8 cellular contexts compared by ENCODE assay signal in genomic region chr1:28506907-28507246, GRCh38. TPM values are rescaled to one million over a fixed set of nuclear protein-coding genes. Genes with fewer than 3 reads are reported as not detected.
DNase-seq lines count a peak whose midpoint lies in the region; ATAC-seq and TF ChIP-seq lines count a peak whose summit lies in the region.

No MANE protein-coding gene starts in this region.

- H3K79me2 ChIP-seq in HCT116 (ENCODE audit: insufficient read depth, low read length), result peaks cover 40% of the 10 kb centered on the region
- peaks cover 32% of the 10 kb centered on the region for H3K79me2 ChIP-seq in smooth muscle cell (ENCODE audit: low read depth)

- peak; percentile 27 for TF ChIP-seq POLR2A in HCT116 (IDR thresholded peaks at IDR 0.05; ENCODE audit: borderline replicate concordance, extremely low read depth, insufficient read depth, insufficient read length)

- under 1% methylated on average over 14 of the region's 14 CpGs for WGBS in smooth muscle cell (ENCODE audit: low lambda C conversion rate)

- H3K27me3 ChIP-seq in HCT116 (ENCODE audit: insufficient read depth, low read length), result no peaks in the 10 kb centered on the region
- H3K27me3 ChIP-seq in smooth muscle cell (ENCODE audit: low read depth), result no peaks in the 10 kb centered on the region

- H2AFZ ChIP-seq in HCT116 (ENCODE audit: low read depth, low read length, poor library complexity, severe bottlenecking), result no peak overlapping the region
- no peak overlapping the region for H2AFZ ChIP-seq in smooth muscle cell (ENCODE audit: low read depth)

- H3K4me3 Mint-ChIP-seq in T-helper 2 cell treated with Interferon-gamma antibody and Interleukin-4, amounts not matched to agents 5 μg/mL and 100 μg/mL, for 36 hours, result peak overlapping the region; percentile 98
- H3K4me3 Mint-ChIP-seq in glutamatergic neuron (ENCODE audit: unreplicated experiment), result peak overlapping the region; percentile 96

- no peaks in the 10 kb centered on the region for H3K9me3 ChIP-seq in HCT116 (ENCODE audit: control insufficient read depth in 1 of 2, insufficient read depth in 1 of 2, low read depth in 1 of 2, low read length in 2 of 2)
- H3K9me3 ChIP-seq in smooth muscle cell (replicated peaks; ENCODE audit: low read depth), result no peaks in the 10 kb centered on the region

- TF ChIP-seq CTCF in HCT116 (IDR thresholded peaks at IDR 0.05 in 2 of 3, conservative IDR thresholded peaks at IDR 0.05 in 1 of 3; ENCODE audit: borderline replicate concordance in 1 of 3, insufficient read depth in 1 of 3, low read depth in 2 of 3, low read length in 2 of 3) (no peak), glutamatergic neuron (IDR thresholded peaks at IDR 0.05; ENCODE audit: partially characterized antibody, unreplicated experiment) (no peak), smooth muscle cell (IDR thresholded peaks at IDR 0.05; ENCODE audit: borderline replicate concordance, insufficient read depth, poor library complexity, severe bottlenecking) (no peak)

- peak overlapping the region; percentile 95 for H3K27ac Mint-ChIP-seq in T-helper 2 cell treated with Interferon-gamma antibody and Interleukin-4, amounts not matched to agents 5 μg/mL and 100 μg/mL, for 36 hours
- H3K27ac Mint-ChIP-seq in glutamatergic neuron (ENCODE audit: unreplicated experiment), result peak overlapping the region; percentile 90

- intact Hi-C loops in HCT116 (cut with micrococcal nuclease), result loop anchor here (5.0 kb wide), 2 partner anchors 230 to 260 kb away; partner anchors contain the start of gene YTHDF2

- peaks cover 3% of the 10 kb centered on the region for H3K27me3 Mint-ChIP-seq in T-helper 2 cell treated with Interferon-gamma antibody and Interleukin-4, amounts not matched to agents 5 μg/mL and 100 μg/mL, for 36 hours (ENCODE audit: low read depth)
- H3K27me3 Mint-ChIP-seq in glutamatergic neuron (ENCODE audit: unreplicated experiment), result peaks cover 4% of the 10 kb centered on the region

- BruUV-seq in HCT116 (replicated peaks; lab: Mats Ljungman, UMichigan), result no TSS peak

- H3K36me3 ChIP-seq in HCT116 (ENCODE audit: control insufficient read depth in 1 of 2, insufficient read depth in 2 of 2, low read length in 2 of 2), result peaks cover 21 to 36% of the 10 kb centered on the region in 2 experiments
- peaks cover 8% of the 10 kb centered on the region for H3K36me3 ChIP-seq in smooth muscle cell (ENCODE audit: low read depth)

- POLR2A ChIA-PET in HCT116 (lab: Charles Lee), result interaction anchor here (0.9 to 5.8 kb wide), 5 partner anchors 70 to 178 kb away, joined by 3 to 48 read pairs (median 6); partner anchors contain the start of genes MED18 and PHACTR4

- CTCF ChIA-PET in HCT116 (lab: Charles Lee), result no interaction called here

- H3K9me3 Mint-ChIP-seq in T-helper 2 cell treated with Interferon-gamma antibody and Interleukin-4, amounts not matched to agents 5 μg/mL and 100 μg/mL, for 36 hours, result no peaks in the 10 kb centered on the region
- peaks cover 3% of the 10 kb centered on the region for H3K9me3 Mint-ChIP-seq in glutamatergic neuron (ENCODE audit: unreplicated experiment)

- H3K9me2 ChIP-seq in HCT116 (ENCODE audit: insufficient read depth), result no peaks in the 10 kb centered on the region

- peak overlapping the region; percentile 97 for H3K27ac ChIP-seq in HCT116 (ENCODE audit: low read depth, low read length)
- peak overlapping the region; percentile 88 for H3K27ac ChIP-seq in smooth muscle cell (ENCODE audit: low read depth)

- H3K9ac ChIP-seq in HCT116 (ENCODE audit: low read length), result peak overlapping the region; percentile 87
- H3K9ac ChIP-seq in smooth muscle cell (ENCODE audit: low read depth), result peak overlapping the region; percentile 92

- RAD21 ChIA-PET in HCT116 (lab: Charles Lee; ENCODE audit: low non-redundant PET in 1 of 2, low total read pairs in 2 of 2, uncharacterized antibody in 2 of 2, unreplicated experiment in 2 of 2), result no interaction called here

- peaks cover 25 to 69% of the 10 kb centered on the region in 2 experiments for H3K4me1 ChIP-seq in HCT116 (ENCODE audit: control insufficient read depth in 1 of 2, insufficient read depth in 2 of 2, low read length in 2 of 2)
- peaks cover 29% of the 10 kb centered on the region for H3K4me1 ChIP-seq in smooth muscle cell (ENCODE audit: low read depth)

- peaks cover 17% of the 10 kb centered on the region; the same call in 1 of the 2 replicates for H4K20me1 ChIP-seq in HCT116 (ENCODE audit: insufficient read depth)
- H4K20me1 ChIP-seq in smooth muscle cell (ENCODE audit: low read depth), result peaks cover 58% of the 10 kb centered on the region

- H3K4me3 ChIP-seq in HCT116 (replicated peaks in 1 of 2; ENCODE audit: low read depth in 1 of 2, low read length in 2 of 2), result peak overlapping the region; percentile 82 to 94
- H3K4me3 ChIP-seq in smooth muscle cell, result peak overlapping the region; percentile 94

- DNase-seq in HCT116 (ENCODE audit: low read depth, low spot score), result no peak
- no peak for DNase-seq in T-helper 2 cell treated with Interferon-gamma antibody and Interleukin-4, amounts not matched to agents 5 μg/mL and 100 μg/mL, for 36 hours (ENCODE audit: low spot score)
- DNase-seq in glutamatergic neuron, result no peak
- no peak for DNase-seq in smooth muscle cell (lab: John Stamatoyannopoulos, UW; ENCODE audit: unreplicated experiment)
- DNase-seq in NCI-H526 treated with DMSO at 0.1 percent for 48 hours (lab: John Stamatoyannopoulos, UW), result no peak
- no peak for DNase-seq in OCI-M2 (lab: John Stamatoyannopoulos, UW; ENCODE audit: unreplicated experiment)
- DNase-seq in GM19240 (ENCODE audit: insufficient read length, low spot score), result no peak

- peaks cover 60% of the 10 kb centered on the region for H3K36me3 Mint-ChIP-seq in T-helper 2 cell treated with Interferon-gamma antibody and Interleukin-4, amounts not matched to agents 5 μg/mL and 100 μg/mL, for 36 hours (ENCODE audit: low read depth)
- no peaks in the 10 kb centered on the region for H3K36me3 Mint-ChIP-seq in glutamatergic neuron (ENCODE audit: unreplicated experiment)

- H3K4me1 Mint-ChIP-seq in T-helper 2 cell treated with Interferon-gamma antibody and Interleukin-4, amounts not matched to agents 5 μg/mL and 100 μg/mL, for 36 hours (ENCODE audit: low read depth), result peaks cover 33% of the 10 kb centered on the region
- peaks cover 6% of the 10 kb centered on the region for H3K4me1 Mint-ChIP-seq in glutamatergic neuron (ENCODE audit: low read depth, unreplicated experiment)

- H3K4me2 ChIP-seq in HCT116 (ENCODE audit: low read length) (peak overlapping the region; percentile 78), smooth muscle cell (peak overlapping the region; percentile 100)

- peaks cover 46% of the 10 kb centered on the region for H3F3A ChIP-seq in smooth muscle cell (ENCODE audit: low read depth)

- TF ChIP-seq RAD21 in HCT116 (IDR thresholded peaks at IDR 0.05; ENCODE audit: low read depth), result no peak

- ATAC-seq in HCT116, result no peak
- no peak for ATAC-seq in GM18909 (IDR thresholded peaks at IDR 0.05; ENCODE audit: poor library complexity, unreplicated experiment)

TF ChIP-seq in HCT116, 20 proteins besides CTCF, POLR2A, EP300 and RAD21:
- TF ChIP-seq ATF3 (IDR thresholded peaks at IDR 0.05), result no peak
- TF ChIP-seq JUND (IDR thresholded peaks at IDR 0.05), result no peak
- TF ChIP-seq POLR2AphosphoS5 (IDR thresholded peaks at IDR 0.05; ENCODE audit: low read depth, low read length), result peak; percentile 5; the same call in 1 of the 2 replicates

RNA-seq across cellular contexts. Expression of gene RCC1, which starts 1.0 kb away (rescaled TPM):
- total RNA-seq in HCT116 (2021; ENCODE audit: unreplicated experiment) (124 TPM), glutamatergic neuron (ENCODE audit: unreplicated experiment) (12.3 TPM), smooth muscle cell (8.9 and 20.1 TPM in 2 replicates)
- 113 and 117 TPM in 2 replicates for polyA plus RNA-seq in HCT116 (2012)
- polyA plus RNA-seq in smooth muscle cell, result 10.5 and 16.1 TPM in 2 replicates

RNA-seq across cellular contexts. Expression of gene TRNAU1AP, which starts 46.0 kb away (rescaled TPM):
- total RNA-seq in HCT116 (2021; ENCODE audit: unreplicated experiment) (29.7 TPM), glutamatergic neuron (ENCODE audit: unreplicated experiment) (39.8 TPM), smooth muscle cell (12.0 and 25.1 TPM in 2 replicates)
- polyA plus RNA-seq in HCT116 (2012), result 21.9 and 25.3 TPM in 2 replicates
- 13.8 and 26.2 TPM in 2 replicates for polyA plus RNA-seq in smooth muscle cell
